In genomic region chr6:114524081-114524480, GRCh38 we compare ENCODE assay signal across 25 cellular contexts.
"Had no signal": no experiment of that assay in that cellular context is flagged by ENCODE, and none has a peak within 500 bp of the region (broad histone marks: within the 10 kb centered on the region; RNA-seq: fewer than 3 reads in every experiment).

No MANE protein-coding gene starts in this region.

- ATAC-seq: HepG2, Panc1, PC-3 had no signal

- H3K9ac ChIP-seq: SK-N-SH had no signal

- H3K4me3 ChIP-seq: MG63 had no signal

- H3K9me3 ChIP-seq: MG63, SK-N-SH had no signal

- H3K27ac ChIP-seq: RWPE1 had no signal

- H3K36me3 ChIP-seq: MG63 had no signal

- H3K27me3 ChIP-seq: MG63 had no signal

- DNase-seq: IMR-90; Karpas-422; KG1; MG63; NCI-H1092; NCI-H1105 treated with DMSO at 0.1 percent for 48 hours; NCI-H1417 treated with DMSO at 0.1 percent for 48 hours; NCI-H146; NCI-H1694 treated with DMSO at 0.1 percent for 48 hours; NCI-H2029; NCI-H2081 treated with DMSO at 0.1 percent for 48 hours; NCI-H2171; NCI-H226; NCI-H446; NCI-H510A; NCI-H524 treated with DMSO at 0.1 percent for 48 hours; NCI-H69; NCI-H774; NK-92 treated with Interleukin-12 subunit alpha and Interleukin-12 subunit beta, amount 100 ng/mL, for 24 hours; PC-3; SHP77; SK-N-SH had no signal

- H3K4me2 ChIP-seq: SK-N-SH had no signal
